In genomic region chr15:73685561-73685960, GRCh38 we compare ENCODE assay signal across 9 cellular contexts. TPM values are rescaled to one million over a fixed set of nuclear protein-coding genes. Genes with fewer than 3 reads are reported as not detected.
DNase-seq lines count a peak whose midpoint lies in the region; TF ChIP-seq lines count a peak whose summit lies in the region.
"Had no signal": no experiment of that assay in that cellular context is flagged by ENCODE, and none has a peak within 500 bp of the region (broad histone marks: within the 10 kb centered on the region; RNA-seq: fewer than 3 reads in every experiment).

No MANE protein-coding gene starts in this region.

- H3K9me3 Mint-ChIP-seq in activated T-cell treated with anti-CD3 and anti-CD28 coated beads, Interleukin-2, amount 50 U/mL, for 24 hours = no peaks in the 10 kb centered on the region

- no peaks in the 10 kb centered on the region for H3K79me2 ChIP-seq in Karpas-422 (ENCODE audit: low read length)

- no peak overlapping the region for H3K27ac Mint-ChIP-seq in activated T-cell treated with anti-CD3 and anti-CD28 coated beads, Interleukin-2, amount 50 U/mL, for 24 hours

- H2AFZ ChIP-seq in Karpas-422 (ENCODE audit: low read length) = no peak overlapping the region

- peak overlapping the region; percentile 61 to 90 for H3K4me3 ChIP-seq in tibial artery
- H3K4me3 ChIP-seq in Karpas-422 (ENCODE audit: low read length) = no peak overlapping the region

- no peaks in the 10 kb centered on the region for H3K9me3 ChIP-seq in tibial artery
- H3K9me3 ChIP-seq in Karpas-422 (ENCODE audit: low read length) = no peaks in the 10 kb centered on the region

- TF ChIP-seq CTCF in tibial artery (IDR thresholded peaks at IDR 0.05) = no peak

- no peak overlapping the region for H3K4me2 ChIP-seq in Karpas-422 (ENCODE audit: low read depth, low read length, poor library complexity, severe bottlenecking)

- H3K27ac ChIP-seq in tibial artery = peak overlapping the region; percentile 79 to 95
- no peak overlapping the region for H3K27ac ChIP-seq in Karpas-422 (ENCODE audit: low read length)

- no peak overlapping the region for H3K9ac ChIP-seq in Karpas-422 (ENCODE audit: low read length)

- peaks cover 0 to 68% (median 52%) of the 10 kb centered on the region in 4 donors for H3K4me1 ChIP-seq in tibial artery
- H3K4me1 ChIP-seq in Karpas-422 (ENCODE audit: low read length) = no peaks in the 10 kb centered on the region

- intact Hi-C loops in tibial artery (cut with DNase I; ENCODE audit: low total_unique reads) = no loop called here

- no peaks in the 10 kb centered on the region for H3K27me3 ChIP-seq in tibial artery
- H3K27me3 ChIP-seq in Karpas-422 (ENCODE audit: low read length) = no peaks in the 10 kb centered on the region

- no peak for DNase-seq in activated T-cell treated with anti-CD3 and anti-CD28 coated beads, Interleukin-2, amount 50 U/mL, for 24 hours
- DNase-seq in activated T-cell treated with anti-CD3 and anti-CD28 coated beads for 4 hours (no peak), astrocyte of the hippocampus (ENCODE audit: low read depth, low spot score) (peak; percentile 35), left kidney (ENCODE audit: low read depth, low spot score) (peak; percentile 72), tibial artery (peak in 1 of 2 donors; percentile 48), T1000 (lab: John Stamatoyannopoulos, UW) (no peak), Karpas-422 (no peak), OCI-M2 (lab: John Stamatoyannopoulos, UW; ENCODE audit: unreplicated experiment) (no peak)
- DNase-seq: activated CD4-positive, alpha-beta T cell treated with anti-CD3 and anti-CD28 coated beads, Interleukin-2, amount 50 U/mL, for 4 hours had no signal

- no peaks in the 10 kb centered on the region for H4K20me1 ChIP-seq in Karpas-422 (ENCODE audit: insufficient read depth, low read depth, low read length)

- peak overlapping the region; percentile 21 for H3K4me3 Mint-ChIP-seq in activated T-cell treated with anti-CD3 and anti-CD28 coated beads, Interleukin-2, amount 50 U/mL, for 24 hours

- H3K36me3 Mint-ChIP-seq in activated T-cell treated with anti-CD3 and anti-CD28 coated beads, Interleukin-2, amount 50 U/mL, for 24 hours (ENCODE audit: low read depth) = no peaks in the 10 kb centered on the region

- H3K36me3 ChIP-seq in tibial artery = no peaks in the 10 kb centered on the region
- no peaks in the 10 kb centered on the region for H3K36me3 ChIP-seq in Karpas-422 (ENCODE audit: insufficient read depth, low read length)

- no peaks in the 10 kb centered on the region for H3K9me2 ChIP-seq in Karpas-422 (replicated peaks; ENCODE audit: insufficient read depth, low read length)

- peaks cover 73% of the 10 kb centered on the region for H3K27me3 Mint-ChIP-seq in activated T-cell treated with anti-CD3 and anti-CD28 coated beads, Interleukin-2, amount 50 U/mL, for 24 hours

- peaks cover 34% of the 10 kb centered on the region for H3K4me1 Mint-ChIP-seq in activated T-cell treated with anti-CD3 and anti-CD28 coated beads, Interleukin-2, amount 50 U/mL, for 24 hours (ENCODE audit: low read depth)

RNA-seq across cellular contexts. Expression of gene CD276, which starts 1.4 kb away (rescaled TPM):
- total RNA-seq in Karpas-422 (2014; rRNA removed; shearing (Covaris generic); ENCODE audit: low replicate concordance) = not detected in 2 replicates

RNA-seq across cellular contexts. Expression of gene NPTN, which starts 52.4 kb away (rescaled TPM):
- total RNA-seq in Karpas-422 (2014; rRNA removed; shearing (Covaris generic); ENCODE audit: low replicate concordance) = 40.4 and 53.6 TPM in 2 replicates

Comparison
In these comparisons a context has a peak if more than half of its experiments do, and no peak if none do; other contexts are left out.
1. DNase-seq: peak in astrocyte of the hippocampus (single experiment) and left kidney (single experiment); none in activated T-cell treated with anti-CD3 and anti-CD28 coated beads, Interleukin-2, amount 50 U/mL, for 24 hours (single experiment), activated T-cell treated with anti-CD3 and anti-CD28 coated beads for 4 hours (single experiment), T1000 (single experiment), Karpas-422 (single experiment) and OCI-M2 (single experiment).